ENCODE assay signal across 8 cellular contexts in the genomic region with DNA sequence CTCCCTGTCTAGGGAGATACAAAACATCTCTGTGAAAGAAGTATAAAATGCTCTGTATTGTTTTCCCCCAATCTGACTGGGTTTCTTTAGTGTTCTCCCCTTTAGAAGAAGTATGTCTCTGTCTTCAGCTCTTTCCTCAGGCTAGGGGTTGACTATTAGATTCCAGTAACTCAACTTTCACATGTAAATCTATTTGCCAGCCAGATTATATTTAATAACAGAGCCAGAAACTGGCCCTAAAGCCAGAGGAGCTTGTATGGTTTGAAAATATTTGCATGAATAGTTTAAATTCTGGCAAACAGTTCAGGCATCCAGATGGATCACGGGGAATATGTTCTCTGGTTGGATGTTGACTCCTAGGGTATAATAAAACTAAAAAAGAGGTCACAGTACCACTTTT. TPM values are rescaled to one million over a fixed set of nuclear protein-coding genes. Genes with fewer than 3 reads are reported as not detected.
"Had no signal": no experiment of that assay in that cellular context is flagged by ENCODE, and none has a peak within 500 bp of the region (broad histone marks: within the 10 kb centered on the region; RNA-seq: fewer than 3 reads in every experiment).

No MANE protein-coding gene starts in this region.

- H3K27ac ChIP-seq: thyroid gland had no signal

- H3K36me3 ChIP-seq: thyroid gland had no signal

- DNase-seq: activated CD4-positive, CD25-positive, alpha-beta regulatory T cell; activated naive CD4-positive, alpha-beta T cell treated with anti-CD3 and anti-CD28 coated beads, Interleukin-2, amount 50 U/mL, for 16 hours; amniotic stem cell; glutamatergic neuron; retina; thyroid gland had no signal

- H3K9me3 ChIP-seq: thyroid gland had no signal

- H3K4me3 ChIP-seq: thyroid gland had no signal

- ATAC-seq: stimulated activated effector memory CD8-positive, alpha-beta T cell treated with anti-CD3 and anti-CD28 coated beads, Interleukin-12 subunit alpha, Interleukin-12 subunit beta, amount 100 ng/mL, for 72 hours had no signal

- H3K27me3 ChIP-seq: thyroid gland had no signal

RNA-seq across cellular contexts. Expression of a gene that starts 22.3 kb away (rescaled TPM):
- total RNA-seq: fibroblast of lung had no signal
